26 cellular contexts compared by ENCODE assay signal in genomic region chr2:118580107-118580506, GRCh38.
DNase-seq lines count a peak whose midpoint lies in the region; ATAC-seq, FAIRE-seq and TF ChIP-seq lines count a peak whose summit lies in the region.
"Had no signal": no experiment of that assay in that cellular context is flagged by ENCODE, and none has a peak within 500 bp of the region (broad histone marks: within the 10 kb centered on the region; RNA-seq: fewer than 3 reads in every experiment).

No MANE protein-coding gene starts in this region.

- H3K27me3 Mint-ChIP-seq in astrocyte (ENCODE audit: low read depth, unreplicated experiment): no peaks in the 10 kb centered on the region
- H3K27me3 Mint-ChIP-seq in activated CD8-positive, alpha-beta T cell treated with anti-CD3 and anti-CD28 coated beads, Interleukin-2, amount 10 ng/mL, durations not matched to agents 7 days and 5 days (ENCODE audit: low read depth): no peaks in the 10 kb centered on the region

- TF ChIP-seq CTCF in astrocyte (IDR thresholded peaks at IDR 0.05; ENCODE audit: insufficient read depth, low read depth, low read length) (no peak), keratinocyte (optimal IDR thresholded peaks at IDR 0.05 in 1 of 3, IDR thresholded peaks at IDR 0.05 in 1 of 3, conservative IDR thresholded peaks at IDR 0.05 in 1 of 3; ENCODE audit: extremely low read depth in 1 of 3, insufficient read depth in 2 of 3, low read length in 3 of 3) (no peak), gastrocnemius medialis (IDR thresholded peaks at IDR 0.05 in 4 of 5, conservative IDR thresholded peaks at IDR 0.05 in 1 of 5) (no peak), pancreas (IDR thresholded peaks at IDR 0.05) (no peak)

- in situ Hi-C loops in gastrocnemius medialis (cut with MboI; ENCODE audit: low sequenced_read_pairs in 4 of 4): no loop called here

- no peaks in the 10 kb centered on the region for H3K9me1 ChIP-seq in keratinocyte (ENCODE audit: control insufficient read depth, extremely low read depth, insufficient read depth, low read length)

- H3K9me3 ChIP-seq in astrocyte (ENCODE audit: insufficient read depth, low read depth, low read length) (no peaks in the 10 kb centered on the region), keratinocyte (ENCODE audit: control insufficient read depth, low read depth, low read length) (no peaks in the 10 kb centered on the region), gastrocnemius medialis (no peaks in the 10 kb centered on the region), pancreas (no peaks in the 10 kb centered on the region)
- H3K9me3 ChIP-seq: A549; BE2C; BLaER1 treated with 17β-estradiol and CSF1 and Interleukin-3, amounts not matched to agents 10 nM and 100 nM had no signal

- whole genome bisulfite sequencing in pancreas, 2 donors: 61 to 76% methylated on average over 2 of the region's 2 CpGs

- H3K4me1 ChIP-seq in astrocyte (ENCODE audit: insufficient read depth, low read length) (peaks cover 14% of the 10 kb centered on the region), keratinocyte (ENCODE audit: control insufficient read depth, extremely low read depth, insufficient read depth, low read length) (peaks cover 25% of the 10 kb centered on the region), gastrocnemius medialis (peaks cover 6 to 16% of the 10 kb centered on the region in 2 donors), pancreas (no peaks in the 10 kb centered on the region)
- H3K4me1 ChIP-seq: A549, BE2C had no signal

- H3K9me3 Mint-ChIP-seq in astrocyte (ENCODE audit: unreplicated experiment): peaks cover 2% of the 10 kb centered on the region
- no peaks in the 10 kb centered on the region for H3K9me3 Mint-ChIP-seq in activated CD8-positive, alpha-beta T cell treated with anti-CD3 and anti-CD28 coated beads, Interleukin-2, amount 10 ng/mL, durations not matched to agents 7 days and 5 days (ENCODE audit: insufficient read depth)
- H3K9me3 Mint-ChIP-seq: CD4-positive, alpha-beta T cell had no signal

- H2AFZ ChIP-seq in astrocyte (ENCODE audit: low read depth, low read length) (no peak overlapping the region), keratinocyte (ENCODE audit: control insufficient read depth, low read length) (no peak overlapping the region)
- H2AFZ ChIP-seq: GM23248 had no signal

- POLR2A ChIA-PET in activated CD8-positive, alpha-beta T cell treated with anti-CD3 and anti-CD28 coated beads, Interleukin-2, amount 10 ng/mL, durations not matched to agents 7 days and 5 days (lab: Charles Lee): no interaction called here

- DNase-seq in astrocyte (ENCODE audit: low read depth) (no peak), keratinocyte (ENCODE audit: low read depth, low spot score) (no peak), gastrocnemius medialis (no peak), pancreas (no peak)
- DNase-seq in activated CD8-positive, alpha-beta T cell treated with anti-CD3 and anti-CD28 coated beads, Interleukin-2, amount 10 ng/mL, durations not matched to agents 7 days and 5 days: no peak
- DNase-seq: 8988T; ACHN; AML-193; BE2C; CD4-positive, alpha-beta T cell; CD8-positive, alpha-beta memory T cell; DMS 273 treated with DMSO at 0.1 percent for 48 hours; DMS79; EL; GDM1; H7; HCEC 1CT had no signal

- FAIRE-seq in astrocyte (lab: Jason Lieb, UNC): no peak
- FAIRE-seq in keratinocyte (lab: Jason Lieb, UNC): peak; percentile 62
- FAIRE-seq in pancreas (lab: Jason Lieb, UNC): no peak
- FAIRE-seq: A549, D721Med, GM12878, GM19239, H1 had no signal

- H3K9ac ChIP-seq in astrocyte (ENCODE audit: low read length) (no peak overlapping the region), keratinocyte (ENCODE audit: control insufficient read depth, extremely low read depth, insufficient read depth, low read length) (no peak overlapping the region)
- H3K9ac ChIP-seq: BLaER1 treated with 17β-estradiol and CSF1 and Interleukin-3, amounts not matched to agents 10 nM and 100 nM; GM23248 had no signal

- H3K27ac Mint-ChIP-seq in astrocyte (ENCODE audit: unreplicated experiment): peak overlapping the region; percentile 30
- H3K27ac Mint-ChIP-seq in activated CD8-positive, alpha-beta T cell treated with anti-CD3 and anti-CD28 coated beads, Interleukin-2, amount 10 ng/mL, durations not matched to agents 7 days and 5 days: no peak overlapping the region
- H3K27ac Mint-ChIP-seq: CD4-positive, alpha-beta T cell; CD8-positive, alpha-beta memory T cell had no signal

- H3K4me1 Mint-ChIP-seq in astrocyte (ENCODE audit: low read depth, unreplicated experiment): peaks cover 39% of the 10 kb centered on the region
- no peaks in the 10 kb centered on the region for H3K4me1 Mint-ChIP-seq in activated CD8-positive, alpha-beta T cell treated with anti-CD3 and anti-CD28 coated beads, Interleukin-2, amount 10 ng/mL, durations not matched to agents 7 days and 5 days (ENCODE audit: low read depth)
- H3K4me1 Mint-ChIP-seq: CD14-positive monocyte; CD8-positive, alpha-beta memory T cell had no signal

- ATAC-seq in gastrocnemius medialis (peak; percentile 56 to 70), pancreas (no peak), HG03196 (IDR thresholded peaks at IDR 0.05; ENCODE audit: unreplicated experiment) (no peak)
- ATAC-seq in activated CD8-positive, alpha-beta T cell treated with anti-CD3 and anti-CD28 coated beads, Interleukin-2, amount 10 ng/mL, durations not matched to agents 7 days and 5 days: no peak
- ATAC-seq: A549, GM12878 had no signal

- no peaks in the 10 kb centered on the region for H4K20me1 ChIP-seq in astrocyte (ENCODE audit: insufficient read depth, low read length)
- no peaks in the 10 kb centered on the region for H4K20me1 ChIP-seq in keratinocyte (ENCODE audit: control insufficient read depth, extremely low read depth, insufficient read depth, low read length)
- H4K20me1 ChIP-seq: BLaER1 treated with 17β-estradiol and CSF1 and Interleukin-3, amounts not matched to agents 10 nM and 100 nM had no signal

- H3K4me3 ChIP-seq in astrocyte (ENCODE audit: insufficient read depth, low read depth, low read length): no peak overlapping the region
- no peak overlapping the region for H3K4me3 ChIP-seq in keratinocyte (ENCODE audit: control insufficient read depth in 2 of 3, extremely low read depth in 1 of 3, insufficient read depth in 2 of 3, low read depth in 1 of 3, low read length in 3 of 3)
- H3K4me3 ChIP-seq in gastrocnemius medialis: no peak overlapping the region
- H3K4me3 ChIP-seq in pancreas: no peak overlapping the region
- H3K4me3 ChIP-seq: A549; BLaER1 treated with 17β-estradiol and CSF1 and Interleukin-3, amounts not matched to agents 10 nM and 100 nM; GM12878; GM23248 had no signal

- no peak overlapping the region for H3K4me2 ChIP-seq in astrocyte (ENCODE audit: low read length)
- peak overlapping the region; percentile 65 for H3K4me2 ChIP-seq in keratinocyte (ENCODE audit: control insufficient read depth, extremely low read depth, insufficient read depth, low read depth, low read length)
- H3K4me2 ChIP-seq: A549 had no signal

- H3K36me3 Mint-ChIP-seq in astrocyte (ENCODE audit: low read depth, unreplicated experiment): no peaks in the 10 kb centered on the region
- H3K36me3 Mint-ChIP-seq in activated CD8-positive, alpha-beta T cell treated with anti-CD3 and anti-CD28 coated beads, Interleukin-2, amount 10 ng/mL, durations not matched to agents 7 days and 5 days (ENCODE audit: low read depth): no peaks in the 10 kb centered on the region
- H3K36me3 Mint-ChIP-seq: CD14-positive monocyte; CD8-positive, alpha-beta memory T cell had no signal

- CTCF ChIA-PET in activated CD8-positive, alpha-beta T cell treated with anti-CD3 and anti-CD28 coated beads, Interleukin-2, amount 10 ng/mL, durations not matched to agents 7 days and 5 days (lab: Charles Lee): no interaction called here

- dilution Hi-C loops in keratinocyte (cut with MboI; ENCODE audit: extremely low pct_ligation_motif_present, low sequenced_read_pairs): no loop called here

- no peaks in the 10 kb centered on the region for H3K36me3 ChIP-seq in astrocyte (ENCODE audit: insufficient read depth, low read length)
- H3K36me3 ChIP-seq in keratinocyte (ENCODE audit: control insufficient read depth in 2 of 2, extremely low read depth in 1 of 2, insufficient read depth in 2 of 2, low read length in 2 of 2): no peaks in the 10 kb centered on the region
- no peaks in the 10 kb centered on the region for H3K36me3 ChIP-seq in gastrocnemius medialis
- H3K36me3 ChIP-seq in pancreas: no peaks in the 10 kb centered on the region
- H3K36me3 ChIP-seq: BE2C; BLaER1 treated with 17β-estradiol and CSF1 and Interleukin-3, amounts not matched to agents 10 nM and 100 nM had no signal

- H3K79me2 ChIP-seq in astrocyte (ENCODE audit: insufficient read depth, low read length) (no peaks in the 10 kb centered on the region), keratinocyte (ENCODE audit: control insufficient read depth, insufficient read depth, low read length) (no peaks in the 10 kb centered on the region)

- H3K27me3 ChIP-seq in astrocyte (ENCODE audit: insufficient read depth, low read length) (peaks cover 3% of the 10 kb centered on the region), keratinocyte (ENCODE audit: control insufficient read depth, extremely low read depth, insufficient read depth, low read length) (no peaks in the 10 kb centered on the region), gastrocnemius medialis (no peaks in the 10 kb centered on the region), pancreas (no peaks in the 10 kb centered on the region)
- H3K27me3 ChIP-seq: BE2C; BLaER1 treated with 17β-estradiol and CSF1 and Interleukin-3, amounts not matched to agents 10 nM and 100 nM had no signal

- intact Hi-C loops in gastrocnemius medialis (cut with DNase I; ENCODE audit: low total_unique reads) (loop anchor here (10.0 kb wide), 2 partner anchors 165 to 355 kb away; no protein-coding TSS in a partner anchor), pancreas (cut with DNase I) (no loop called here)

- TF ChIP-seq POLR2A in gastrocnemius medialis (IDR thresholded peaks at IDR 0.05): no peak

- no peak overlapping the region for H3K4me3 Mint-ChIP-seq in astrocyte (ENCODE audit: unreplicated experiment)
- no peak overlapping the region for H3K4me3 Mint-ChIP-seq in activated CD8-positive, alpha-beta T cell treated with anti-CD3 and anti-CD28 coated beads, Interleukin-2, amount 10 ng/mL, durations not matched to agents 7 days and 5 days
- H3K4me3 Mint-ChIP-seq: CD14-positive monocyte; CD4-positive, alpha-beta T cell; CD8-positive, alpha-beta memory T cell had no signal

- H3K27ac ChIP-seq in astrocyte (ENCODE audit: low read depth, low read length): no peak overlapping the region
- H3K27ac ChIP-seq in keratinocyte (ENCODE audit: control insufficient read depth, insufficient read depth, low read length): no peak overlapping the region
- peak overlapping the region; percentile 37 to 46 (median 41) for H3K27ac ChIP-seq in gastrocnemius medialis
- no peak overlapping the region for H3K27ac ChIP-seq in pancreas
- H3K27ac ChIP-seq: A549; BLaER1 treated with 17β-estradiol and CSF1 and Interleukin-3, amounts not matched to agents 10 nM and 100 nM; GM23248 had no signal

Comparison
In these comparisons a context has a peak if more than half of its experiments do, and no peak if none do; other contexts are left out.
1. H3K27ac ChIP-seq: peak in gastrocnemius medialis (4 of 4); none in astrocyte (single experiment), keratinocyte (single experiment) and pancreas (0 of 4).
2. ATAC-seq: peak in gastrocnemius medialis (2 of 2); none in pancreas (0 of 4), activated CD8-positive, alpha-beta T cell treated with anti-CD3 and anti-CD28 coated beads, Interleukin-2, amount 10 ng/mL, durations not matched to agents 7 days and 5 days (single experiment) and HG03196 (single experiment).